ENCODE assay signal across 9 cellular contexts in genomic region chr13:63124863-63125262, GRCh38.
A peak's percentile ranks its signal among the peaks of the same experiment; 100 is the strongest.
DNase-seq lines count a peak whose midpoint lies in the region; ATAC-seq and TF ChIP-seq lines count a peak whose summit lies in the region.
"Had no signal": no experiment of that assay in that cellular context is flagged by ENCODE, and none has a peak within 500 bp of the region (broad histone marks: within the 10 kb centered on the region; RNA-seq: fewer than 3 reads in every experiment).

No MANE protein-coding gene starts in this region.

- H3K36me3 Mint-ChIP-seq in endothelial cell (ENCODE audit: low read depth, unreplicated experiment), result no peaks in the 10 kb centered on the region
- no peaks in the 10 kb centered on the region for H3K36me3 Mint-ChIP-seq in activated CD4-positive, alpha-beta memory T cell treated with anti-CD3 and anti-CD28 coated beads, Interleukin-2, amount 10 ng/mL, durations not matched to agents 7 days and 5 days (ENCODE audit: low read depth)

- H3K4me3 Mint-ChIP-seq in endothelial cell (ENCODE audit: unreplicated experiment), result no peak overlapping the region
- H3K4me3 Mint-ChIP-seq in activated CD4-positive, alpha-beta memory T cell treated with anti-CD3 and anti-CD28 coated beads, Interleukin-2, amount 10 ng/mL, durations not matched to agents 7 days and 5 days, result no peak overlapping the region

- H3K4me1 Mint-ChIP-seq in endothelial cell (ENCODE audit: unreplicated experiment), result no peaks in the 10 kb centered on the region
- no peaks in the 10 kb centered on the region for H3K4me1 Mint-ChIP-seq in activated CD4-positive, alpha-beta memory T cell treated with anti-CD3 and anti-CD28 coated beads, Interleukin-2, amount 10 ng/mL, durations not matched to agents 7 days and 5 days

- H3K27ac Mint-ChIP-seq in endothelial cell (ENCODE audit: unreplicated experiment), result no peak overlapping the region
- no peak overlapping the region for H3K27ac Mint-ChIP-seq in activated CD4-positive, alpha-beta memory T cell treated with anti-CD3 and anti-CD28 coated beads, Interleukin-2, amount 10 ng/mL, durations not matched to agents 7 days and 5 days

- POLR2A ChIA-PET in activated CD4-positive, alpha-beta memory T cell treated with anti-CD3 and anti-CD28 coated beads, Interleukin-2, amount 10 ng/mL, durations not matched to agents 7 days and 5 days (lab: Charles Lee), result no interaction called here

- no peaks in the 10 kb centered on the region for H3K9me3 Mint-ChIP-seq in endothelial cell (ENCODE audit: unreplicated experiment)
- H3K9me3 Mint-ChIP-seq in activated CD4-positive, alpha-beta memory T cell treated with anti-CD3 and anti-CD28 coated beads, Interleukin-2, amount 10 ng/mL, durations not matched to agents 7 days and 5 days, result no peaks in the 10 kb centered on the region

- H3K27me3 Mint-ChIP-seq in endothelial cell (ENCODE audit: unreplicated experiment), result no peaks in the 10 kb centered on the region
- no peaks in the 10 kb centered on the region for H3K27me3 Mint-ChIP-seq in activated CD4-positive, alpha-beta memory T cell treated with anti-CD3 and anti-CD28 coated beads, Interleukin-2, amount 10 ng/mL, durations not matched to agents 7 days and 5 days

- no peak for ATAC-seq in GM19035 (IDR thresholded peaks at IDR 0.05; ENCODE audit: unreplicated experiment)

- CTCF ChIA-PET in activated CD4-positive, alpha-beta memory T cell treated with anti-CD3 and anti-CD28 coated beads, Interleukin-2, amount 10 ng/mL, durations not matched to agents 7 days and 5 days (lab: Charles Lee), result no interaction called here

- DNase-seq in SIG-M5 treated with dmso at 0.1 percent for 504 hours (lab: John Stamatoyannopoulos, UW; ENCODE audit: unreplicated experiment) (peak; percentile 15), SIG-M5 (lab: John Stamatoyannopoulos, UW) (no peak), NCI-H748 treated with DMSO at 0.1 percent for 48 hours (lab: John Stamatoyannopoulos, UW) (peak; percentile 34), endothelial cell (ENCODE audit: low spot score) (no peak), retinal pigment epithelial cell (ENCODE audit: low read depth) (no peak), occipital lobe (lab: John Stamatoyannopoulos, UW) (no peak)
- DNase-seq in activated CD4-positive, alpha-beta memory T cell treated with anti-CD3 and anti-CD28 coated beads, Interleukin-2, amount 10 ng/mL, durations not matched to agents 7 days and 5 days, result no peak
- DNase-seq: NCI-H2029 treated with DMSO at 0.1 percent for 48 hours had no signal

- H3K4me3 ChIP-seq in retinal pigment epithelial cell (ENCODE audit: low read length), result no peak overlapping the region

- TF ChIP-seq CTCF in endothelial cell (IDR thresholded peaks at IDR 0.05; ENCODE audit: unreplicated experiment) (peak; percentile 74), retinal pigment epithelial cell (conservative IDR thresholded peaks at IDR 0.05; ENCODE audit: low read depth, low read length) (peak; percentile 21)

Comparison
In these comparisons a context has a peak if more than half of its experiments do, and no peak if none do; other contexts are left out.
1. DNase-seq: peak in SIG-M5 treated with dmso at 0.1 percent for 504 hours (single experiment) and NCI-H748 treated with DMSO at 0.1 percent for 48 hours (single experiment); none in SIG-M5 (single experiment), endothelial cell (single experiment), retinal pigment epithelial cell (single experiment), occipital lobe (single experiment) and activated CD4-positive, alpha-beta memory T cell treated with anti-CD3 and anti-CD28 coated beads, Interleukin-2, amount 10 ng/mL, durations not matched to agents 7 days and 5 days (single experiment).